8 cellular contexts compared by ENCODE assay signal in the genomic region with DNA sequence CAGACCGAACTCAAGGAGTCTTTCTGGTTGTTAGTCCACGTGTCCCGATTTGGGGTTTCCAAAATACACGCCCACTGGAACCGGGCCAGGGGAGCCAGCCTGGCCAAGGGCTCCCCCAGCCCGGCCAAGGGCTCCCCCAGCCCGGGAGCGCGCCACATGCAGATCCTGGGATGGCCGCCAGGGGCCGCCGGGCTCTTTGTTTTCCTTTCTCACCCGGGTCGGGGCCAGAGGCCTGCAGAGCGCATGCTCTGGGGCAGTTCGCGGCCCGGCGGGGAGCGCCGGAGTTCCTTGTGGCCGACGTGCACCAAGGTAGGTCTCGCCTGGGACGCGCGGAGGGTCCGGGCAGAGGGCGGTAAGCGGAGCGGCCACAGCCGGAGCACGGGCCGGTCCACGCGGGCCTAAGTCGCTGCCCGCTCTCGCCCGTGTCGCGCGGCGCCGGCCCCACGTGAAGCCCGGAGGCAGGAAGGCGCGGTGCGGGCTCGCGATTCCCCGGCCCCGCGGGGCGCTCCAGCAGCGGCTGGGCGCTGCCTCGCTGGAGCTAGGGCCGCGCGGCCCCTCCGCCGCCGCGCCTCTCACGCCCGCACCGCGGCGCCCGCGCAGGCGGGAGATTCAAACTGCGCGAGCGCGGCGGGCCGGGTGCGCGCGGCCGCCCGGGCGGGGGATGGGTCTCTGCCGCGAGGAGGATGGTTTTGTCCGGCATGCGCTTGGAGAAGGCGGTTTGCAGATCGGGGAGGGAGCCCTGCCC. TPM values are rescaled to one million over a fixed set of nuclear protein-coding genes. Genes with fewer than 3 reads are reported as not detected.
DNase-seq lines count a peak whose midpoint lies in the region; ATAC-seq and TF ChIP-seq lines count a peak whose summit lies in the region.

No MANE protein-coding gene starts in this region.

- DNase-seq in Peyer's patch (peak; percentile 84 to 95 (median 93)), fibroblast of peridontal ligament (ENCODE audit: extremely low read depth) (peak; percentile 79)
- DNase-seq in activated T-helper 1 cell treated with anti-CD3 and anti-CD28 coated beads, Interleukin-2, amount 50 U/mL, for 16 hours (ENCODE audit: low read depth in 1 of 2, low spot score in 1 of 2) = peak; percentile 78 to 83

- H3K79me2 ChIP-seq in DOHH2 (ENCODE audit: control insufficient read depth, low read length) (peaks cover 57% of the 10 kb centered on the region), KMS-11 (ENCODE audit: insufficient read depth, low read depth) (peaks cover 45% of the 10 kb centered on the region)

- H3K4me2 ChIP-seq in DOHH2 (ENCODE audit: low read length) = peak overlapping the region; percentile 87
- H3K4me2 ChIP-seq in KMS-11 = peak overlapping the region; percentile 88

- H3K36me3 ChIP-seq in DOHH2 (ENCODE audit: control insufficient read depth, low read length) (peaks cover 43% of the 10 kb centered on the region), KMS-11 (ENCODE audit: insufficient read depth) (no peaks in the 10 kb centered on the region), Peyer's patch (peaks cover 0 to 22% (median 0%) of the 10 kb centered on the region in 3 donors)

- peak overlapping the region; percentile 92 for H3K9ac ChIP-seq in KMS-11

- H3K27me3 Mint-ChIP-seq in nephron (ENCODE audit: low read depth) = no peaks in the 10 kb centered on the region
- no peaks in the 10 kb centered on the region for H3K27me3 Mint-ChIP-seq in stimulated activated naive CD8-positive, alpha-beta T cell treated with anti-CD3 and anti-CD28 coated beads, Interleukin-15, Interleukin-2, amounts not matched to agents 100 ng/mL and 50 ng/mL, for 24 hours

- H3K27ac Mint-ChIP-seq in nephron = peak overlapping the region; percentile 68 to 81 (median 69)
- peak overlapping the region; percentile 91 for H3K27ac Mint-ChIP-seq in stimulated activated naive CD8-positive, alpha-beta T cell treated with anti-CD3 and anti-CD28 coated beads, Interleukin-15, Interleukin-2, amounts not matched to agents 100 ng/mL and 50 ng/mL, for 24 hours

- peak; percentile 88 for TF ChIP-seq CTCF in DOHH2 (IDR thresholded peaks at IDR 0.05; ENCODE audit: low read depth, low read length, poor library complexity, severe bottlenecking)
- peak; percentile 92 for TF ChIP-seq CTCF in KMS-11 (conservative IDR thresholded peaks at IDR 0.05; ENCODE audit: low read depth, low read length)
- TF ChIP-seq CTCF in Peyer's patch (IDR thresholded peaks at IDR 0.05) = peak; percentile 97 to 99 (median 98)
- TF ChIP-seq CTCF in nephron (IDR thresholded peaks at IDR 0.05; ENCODE audit: unreplicated experiment in 3 of 3) = peak; percentile 99 to 100 (median 100)

- no peaks in the 10 kb centered on the region for H3K9me2 ChIP-seq in DOHH2 (replicated peaks; ENCODE audit: control insufficient read depth, low read length)

- peak overlapping the region; percentile 87 to 89 (median 87) for H3K4me3 Mint-ChIP-seq in nephron
- H3K4me3 Mint-ChIP-seq in stimulated activated naive CD8-positive, alpha-beta T cell treated with anti-CD3 and anti-CD28 coated beads, Interleukin-15, Interleukin-2, amounts not matched to agents 100 ng/mL and 50 ng/mL, for 24 hours = peak overlapping the region; percentile 93

- H3K9me3 Mint-ChIP-seq in nephron = no peaks in the 10 kb centered on the region
- no peaks in the 10 kb centered on the region for H3K9me3 Mint-ChIP-seq in stimulated activated naive CD8-positive, alpha-beta T cell treated with anti-CD3 and anti-CD28 coated beads, Interleukin-15, Interleukin-2, amounts not matched to agents 100 ng/mL and 50 ng/mL, for 24 hours

- H3K36me3 Mint-ChIP-seq in nephron (ENCODE audit: low read depth) = peaks cover 15% of the 10 kb centered on the region
- peaks cover 35% of the 10 kb centered on the region for H3K36me3 Mint-ChIP-seq in stimulated activated naive CD8-positive, alpha-beta T cell treated with anti-CD3 and anti-CD28 coated beads, Interleukin-15, Interleukin-2, amounts not matched to agents 100 ng/mL and 50 ng/mL, for 24 hours (ENCODE audit: low read depth)

- peak; percentile 57 to 70 for TF ChIP-seq POLR2A in Peyer's patch (IDR thresholded peaks at IDR 0.05)

- H3K9me3 ChIP-seq in DOHH2 (ENCODE audit: control insufficient read depth, insufficient read depth, low read length) = no peaks in the 10 kb centered on the region
- no peaks in the 10 kb centered on the region for H3K9me3 ChIP-seq in Peyer's patch

- H3K4me1 ChIP-seq in DOHH2 (ENCODE audit: control insufficient read depth, low read length) = peaks cover 49% of the 10 kb centered on the region
- H3K4me1 ChIP-seq in KMS-11 (ENCODE audit: low read depth, poor library complexity, severe bottlenecking) = peaks cover 57% of the 10 kb centered on the region
- peaks cover 0 to 14% (median 8%) of the 10 kb centered on the region in 4 donors for H3K4me1 ChIP-seq in Peyer's patch

- peak overlapping the region; percentile 81 for H3K4me3 ChIP-seq in DOHH2 (ENCODE audit: low read length)
- peak overlapping the region; percentile 75 for H3K4me3 ChIP-seq in KMS-11 (IDR thresholded peaks at IDR 0.05; ENCODE audit: insufficient read depth, low read depth, low read length)
- peak overlapping the region; percentile 68 to 95 (median 85) for H3K4me3 ChIP-seq in Peyer's patch

- no peaks in the 10 kb centered on the region for H3K27me3 ChIP-seq in DOHH2 (ENCODE audit: control insufficient read depth, low read length)
- H3K27me3 ChIP-seq in KMS-11 (ENCODE audit: insufficient read depth, low read depth) = no peaks in the 10 kb centered on the region
- no peaks in the 10 kb centered on the region for H3K27me3 ChIP-seq in Peyer's patch

- peaks cover 8% of the 10 kb centered on the region; the same call in 1 of the 2 replicates for H4K20me1 ChIP-seq in DOHH2 (ENCODE audit: control insufficient read depth, insufficient read depth, low read depth, low read length)
- H4K20me1 ChIP-seq in KMS-11 (ENCODE audit: insufficient read depth) = no peaks in the 10 kb centered on the region

- ATAC-seq in GM21619 (IDR thresholded peaks at IDR 0.05; ENCODE audit: unreplicated experiment) = peak; percentile 61

- H3K27ac ChIP-seq in DOHH2 (ENCODE audit: low read depth, low read length) (peak overlapping the region; percentile 68), KMS-11 (peak overlapping the region; percentile 87), Peyer's patch (peak overlapping the region; percentile 65 to 94 (median 88))

- peaks cover 37% of the 10 kb centered on the region for H3F3A ChIP-seq in DOHH2 (ENCODE audit: control insufficient read depth, insufficient read depth)

- peaks cover 19% of the 10 kb centered on the region for H3K4me1 Mint-ChIP-seq in nephron
- peaks cover 46% of the 10 kb centered on the region for H3K4me1 Mint-ChIP-seq in stimulated activated naive CD8-positive, alpha-beta T cell treated with anti-CD3 and anti-CD28 coated beads, Interleukin-15, Interleukin-2, amounts not matched to agents 100 ng/mL and 50 ng/mL, for 24 hours (ENCODE audit: low read depth)

- peak overlapping the region; percentile 25 for H2AFZ ChIP-seq in KMS-11 (ENCODE audit: low read depth)

RNA-seq across cellular contexts. Expression of a gene that starts 12.3 kb away (rescaled TPM):
- 10 to 100 TPM; 18.2 to 66.8 (median 25.8) TPM for total RNA-seq in Peyer's patch

RNA-seq across cellular contexts. Expression of a gene that starts 34.7 kb away (rescaled TPM):
- total RNA-seq in Peyer's patch = 10 to 100 TPM; 12.3 to 48.7 (median 25.4) TPM

Comparison
In these comparisons a context has a peak if more than half of its experiments do, and no peak if none do; other contexts are left out.
1. Peak in every context shown above with its lines: DNase-seq, ATAC-seq, H3K4me3 ChIP-seq and H3K27ac ChIP-seq.